In genomic region chr7:24966802-24967201, GRCh38 we compare ENCODE assay signal across 11 cellular contexts. TPM values are rescaled to one million over a fixed set of nuclear protein-coding genes. Genes with fewer than 3 reads are reported as not detected.
DNase-seq lines count a peak whose midpoint lies in the region; TF ChIP-seq lines count a peak whose summit lies in the region.
"Had no signal": no experiment of that assay in that cellular context is flagged by ENCODE, and none has a peak within 500 bp of the region (broad histone marks: within the 10 kb centered on the region; RNA-seq: fewer than 3 reads in every experiment).

No MANE protein-coding gene starts in this region.

- H3K14ac ChIP-seq in mesenchymal stem cell (ENCODE audit: low read length in 2 of 2): no peak overlapping the region

- H2BK5ac ChIP-seq in mesenchymal stem cell (ENCODE audit: low read depth, low read length, poor library complexity, severe bottlenecking): no peak overlapping the region

- POLR2A ChIA-PET in MCF 10A (lab: Yijun Ruan, JAX): interaction anchor here (0.6 to 13.4 kb wide), 7 partner anchors 9 to 216 kb away, joined by 3 to 161 read pairs (median 5); partner anchors contain the start of gene OSBPL3

- H2AK5ac ChIP-seq in mesenchymal stem cell (ENCODE audit: low read length, severe bottlenecking): no peak overlapping the region

- H3K9me3 Mint-ChIP-seq in MCF 10A (ENCODE audit: unreplicated experiment): peaks cover 9% of the 10 kb centered on the region

- H3K4me3 ChIP-seq in DOHH2 (ENCODE audit: low read length) (peak overlapping the region; percentile 6), MM.1S (ENCODE audit: low read length) (peak overlapping the region; percentile 2; the same call in 1 of the 2 replicates), mesenchymal stem cell (ENCODE audit: insufficient read depth in 1 of 2, low read depth in 1 of 2, low read length in 2 of 2) (no peak overlapping the region)
- H3K4me3 ChIP-seq: tibial artery had no signal

- H2AFZ ChIP-seq in MM.1S (ENCODE audit: low read length) (no peak overlapping the region), mesenchymal stem cell (ENCODE audit: low read depth, low read length) (no peak overlapping the region)

- peaks cover 99% of the 10 kb centered on the region for H3K79me2 ChIP-seq in DOHH2 (ENCODE audit: control insufficient read depth, low read length)
- peaks cover 80% of the 10 kb centered on the region for H3K79me2 ChIP-seq in MM.1S (ENCODE audit: low read length)

- H3K27me3 Mint-ChIP-seq in MCF 10A (ENCODE audit: insufficient read depth, unreplicated experiment): no peaks in the 10 kb centered on the region

- 86% methylated on average over 1 of the region's 1 CpG for WGBS in mesenchymal stem cell

- no peaks in the 10 kb centered on the region for H3K27me3 ChIP-seq in DOHH2 (ENCODE audit: control insufficient read depth, low read length)
- no peaks in the 10 kb centered on the region for H3K27me3 ChIP-seq in MM.1S (replicated peaks; ENCODE audit: insufficient read depth, low read length)
- no peaks in the 10 kb centered on the region for H3K27me3 ChIP-seq in mesenchymal stem cell (ENCODE audit: control insufficient read depth in 1 of 2, insufficient read depth in 1 of 2, low read length in 2 of 2)
- H3K27me3 ChIP-seq: tibial artery had no signal

- H3K4ac ChIP-seq in mesenchymal stem cell (ENCODE audit: low read depth in 1 of 2, low read length in 2 of 2): no peak overlapping the region

- no peak overlapping the region for H2BK15ac ChIP-seq in mesenchymal stem cell (ENCODE audit: low read depth, poor library complexity, severe bottlenecking)

- H4K20me1 ChIP-seq in DOHH2 (ENCODE audit: control insufficient read depth, insufficient read depth, low read depth, low read length) (peaks cover 32% of the 10 kb centered on the region), MM.1S (ENCODE audit: insufficient read depth, low read length) (no peaks in the 10 kb centered on the region)

- no peaks in the 10 kb centered on the region for H3K36me3 ChIP-seq in DOHH2 (ENCODE audit: control insufficient read depth, low read length)
- H3K36me3 ChIP-seq in MM.1S (replicated peaks; ENCODE audit: insufficient read depth, low read length): no peaks in the 10 kb centered on the region
- H3K36me3 ChIP-seq in mesenchymal stem cell (ENCODE audit: control insufficient read depth in 1 of 2, insufficient read depth in 2 of 2, low read depth in 1 of 2, low read length in 2 of 2): no peaks in the 10 kb centered on the region
- H3K36me3 ChIP-seq: neutrophil, tibial artery had no signal

- H3K4me1 Mint-ChIP-seq in MCF 10A (ENCODE audit: insufficient read depth, unreplicated experiment): peaks cover 58% of the 10 kb centered on the region

- BruUV-seq in MCF 10A (replicated peaks; lab: Mats Ljungman, UMichigan): no TSS peak

- H3K79me1 ChIP-seq in mesenchymal stem cell (replicated peaks; ENCODE audit: low read length, poor library complexity, severe bottlenecking): peaks cover 17% of the 10 kb centered on the region

- H3K27ac ChIP-seq in DOHH2 (ENCODE audit: low read depth, low read length): peak overlapping the region; percentile 72
- peak overlapping the region; percentile 73 for H3K27ac ChIP-seq in MM.1S (ENCODE audit: low read length)
- H3K27ac ChIP-seq in mesenchymal stem cell (ENCODE audit: low read length, poor library complexity, severe bottlenecking): no peak overlapping the region
- no peak overlapping the region for H3K27ac ChIP-seq in substantia nigra (ENCODE audit: low read depth, low read length, poor library complexity, severe bottlenecking)
- H3K27ac ChIP-seq: neutrophil, tibial artery had no signal

- H3K4me3 Mint-ChIP-seq in MCF 10A (ENCODE audit: unreplicated experiment): no peak overlapping the region
- H3K4me3 Mint-ChIP-seq: brain had no signal

- H3K9me2 ChIP-seq in DOHH2 (replicated peaks; ENCODE audit: control insufficient read depth, low read length) (no peaks in the 10 kb centered on the region), MM.1S (replicated peaks; ENCODE audit: insufficient read depth, low read length) (no peaks in the 10 kb centered on the region)

- no peak overlapping the region for H2BK12ac ChIP-seq in mesenchymal stem cell (ENCODE audit: low read length in 2 of 2)

- H3K9ac ChIP-seq in MM.1S (ENCODE audit: low read length) (peak overlapping the region; percentile 9; the same call in 1 of the 2 replicates), mesenchymal stem cell (ENCODE audit: low read length) (no peak overlapping the region)

- no peak overlapping the region for H3K18ac ChIP-seq in mesenchymal stem cell (ENCODE audit: low read depth in 1 of 2, low read length in 2 of 2)

- no peak overlapping the region for H2BK120ac ChIP-seq in mesenchymal stem cell (ENCODE audit: low read depth, low read length)

- H3K9me3 ChIP-seq in DOHH2 (ENCODE audit: control insufficient read depth, insufficient read depth, low read length) (no peaks in the 10 kb centered on the region), MM.1S (replicated peaks; ENCODE audit: insufficient read depth, low read length) (no peaks in the 10 kb centered on the region), mesenchymal stem cell (ENCODE audit: control insufficient read depth, low read length) (no peaks in the 10 kb centered on the region)
- H3K9me3 ChIP-seq: neutrophil, tibial artery had no signal

- no peaks in the 10 kb centered on the region for H3K36me3 Mint-ChIP-seq in MCF 10A (ENCODE audit: insufficient read depth, unreplicated experiment)
- H3K36me3 Mint-ChIP-seq: brain had no signal

- H4K91ac ChIP-seq in mesenchymal stem cell (ENCODE audit: low read length): no peak overlapping the region

- TF ChIP-seq CTCF in DOHH2 (IDR thresholded peaks at IDR 0.05; ENCODE audit: low read depth, low read length, poor library complexity, severe bottlenecking): no peak
- TF ChIP-seq CTCF in MM.1S (IDR thresholded peaks at IDR 0.05; ENCODE audit: low read length): no peak
- no peak for TF ChIP-seq CTCF in MCF 10A (IDR thresholded peaks at IDR 0.05; ENCODE audit: unreplicated experiment)

- H3F3A ChIP-seq in DOHH2 (ENCODE audit: control insufficient read depth, insufficient read depth) (peaks cover 28% of the 10 kb centered on the region), MM.1S (ENCODE audit: insufficient read depth, low read length) (peaks cover 46% of the 10 kb centered on the region)

- CTCF ChIA-PET in MCF 10A (lab: Yijun Ruan, JAX): interaction anchor here (0.6 to 1.0 kb wide), 2 partner anchors 13 to 55 kb away, joined by 3 to 4 read pairs; partner anchors contain the start of gene OSBPL3

- DNase-seq in MM.1S (no peak), MCF 10A (ENCODE audit: unreplicated experiment) (no peak), mesenchymal stem cell (peak; percentile 51), substantia nigra (lab: John Stamatoyannopoulos, UW) (no peak)
- DNase-seq in activated CD4-positive, CD25-positive, alpha-beta regulatory T cell (lab: John Stamatoyannopoulos, UW): no peak
- no peak for DNase-seq in stimulated activated naive CD4-positive, alpha-beta T cell treated with Interleukin-2 at 50 U/mL for 16 hours (lab: John Stamatoyannopoulos, UW)
- DNase-seq: NCI-H187, tibial artery had no signal

- H3K27ac Mint-ChIP-seq in MCF 10A (ENCODE audit: low read depth, unreplicated experiment): peak overlapping the region; percentile 17

- H3K4me1 ChIP-seq in DOHH2 (ENCODE audit: control insufficient read depth, low read length): peaks cover 87% of the 10 kb centered on the region
- peaks cover 59% of the 10 kb centered on the region for H3K4me1 ChIP-seq in MM.1S (ENCODE audit: low read length)
- peaks cover 18% of the 10 kb centered on the region for H3K4me1 ChIP-seq in mesenchymal stem cell (ENCODE audit: control insufficient read depth, insufficient read depth, low read depth, low read length)
- H3K4me1 ChIP-seq: tibial artery had no signal

- intact Hi-C loops in MCF 10A (cut with micrococcal nuclease): no loop called here

- H3K4me2 ChIP-seq in DOHH2 (ENCODE audit: low read length): peak overlapping the region; percentile 60
- peak overlapping the region; percentile 27 for H3K4me2 ChIP-seq in MM.1S (ENCODE audit: low read depth, low read length)
- no peak overlapping the region for H3K4me2 ChIP-seq in mesenchymal stem cell (ENCODE audit: low read length, poor library complexity, severe bottlenecking)

- no peak overlapping the region for H4K8ac ChIP-seq in mesenchymal stem cell (ENCODE audit: low read length)

- H3K23ac ChIP-seq in mesenchymal stem cell (ENCODE audit: low read length in 2 of 2): no peak overlapping the region

RNA-seq across cellular contexts. Expression of gene OSBPL3, which starts 13.2 kb away (rescaled TPM):
- total RNA-seq in MCF 10A (2022): 33.8 and 35.7 TPM in 2 replicates
- 7.8 TPM for polyA plus RNA-seq in mesenchymal stem cell (2013, experiment 1 of 2)
- polyA plus RNA-seq in mesenchymal stem cell (2013, experiment 2 of 2): 7.5 TPM

Comparison
In these comparisons a context has a peak if more than half of its experiments do, and no peak if none do; other contexts are left out.
1. H3K27ac ChIP-seq: peak in DOHH2 (single experiment) and MM.1S (single experiment); none in mesenchymal stem cell (single experiment) and substantia nigra (single experiment).
2. H3K4me3 ChIP-seq: peak in DOHH2 (single experiment) and MM.1S (single experiment); none in mesenchymal stem cell (0 of 2).